ENCODE assay signal across 35 cellular contexts in genomic region chr9:8644571-8644970, GRCh38.
"Had no signal": no experiment of that assay in that cellular context is flagged by ENCODE, and none has a peak within 500 bp of the region (broad histone marks: within the 10 kb centered on the region; RNA-seq: fewer than 3 reads in every experiment).

No MANE protein-coding gene starts in this region.

- H3K27me3 ChIP-seq: MG63 had no signal

- H3K9me3 ChIP-seq: MG63 had no signal

- DNase-seq: Karpas-422, Kasumi-1, KBM-7, KG1, MG63, MM.1S, MV-4-11, NCI-H1048, NCI-H1092, NCI-H1092 treated with DMSO at 0.1 percent for 48 hours, NCI-H1105, NCI-H1105 treated with DMSO at 0.1 percent for 48 hours, NCI-H1417, NCI-H1417 treated with DMSO at 0.1 percent for 48 hours, NCI-H1436, NCI-H1436 treated with DMSO at 0.1 percent for 48 hours, NCI-H146, NCI-H1694, NCI-H1694 treated with DMSO at 0.1 percent for 48 hours, NCI-H187, NCI-H187 treated with DMSO at 0.1 percent for 48 hours, NCI-H1930, NCI-H2029, NCI-H2029 treated with DMSO at 0.1 percent for 48 hours, NCI-H2081, NCI-H2081 treated with DMSO at 0.1 percent for 48 hours, NCI-H2107, NCI-H2171, NCI-H2171 treated with DMSO at 0.1 percent for 48 hours, NCI-H2227 treated with DMSO at 0.1 percent for 48 hours, NCI-H226, NCI-H345, NCI-H446, NCI-H446 treated with DMSO at 0.1 percent for 48 hours had no signal

- H3K36me3 ChIP-seq: MG63 had no signal

- H3K4me2 ChIP-seq: KMS-11 had no signal

- H3K4me3 ChIP-seq: MG63 had no signal

- H3K9ac ChIP-seq: KMS-11 had no signal

- H3K27ac ChIP-seq: KMS-11 had no signal
